Comparison of ENCODE assay signal across 8 cellular contexts in genomic region chr7:25159983-25160596, GRCh38. TPM values are rescaled to one million over a fixed set of nuclear protein-coding genes. Genes with fewer than 3 reads are reported as not detected.
DNase-seq lines count a peak whose midpoint lies in the region; ATAC-seq and TF ChIP-seq lines count a peak whose summit lies in the region.
"Not testable (repeated sequence)": the region's sequence is repeated elsewhere in the genome, so short reads cannot be mapped to it uniquely, and the experiment has no call there.

No MANE protein-coding gene starts in this region.

- not testable (repeated sequence) for H3K9me3 ChIP-seq in Caco-2; GM23248 (ENCODE audit: low read depth); left lung

- ATAC-seq in left lung, result peak; percentile 24

- H3K79me2 ChIP-seq in GM23248 (ENCODE audit: insufficient read depth), result not testable (repeated sequence)

- not testable (repeated sequence) for H3K27ac Mint-ChIP-seq in Caco-2 (ENCODE audit: unreplicated experiment); activated CD4-positive, alpha-beta T cell treated with anti-CD3 and anti-CD28 coated beads, Interleukin-2, amount 10 ng/mL, durations not matched to agents 7 days and 5 days

- intact Hi-C loops in Caco-2 (cut with micrococcal nuclease; ENCODE audit: unreplicated experiment), result loop anchor here (1.0 to 10.0 kb wide), 2 partner anchors 35 to 65 kb away; partner anchors contain the start of gene CYCS
- intact Hi-C loops in left lung (cut with DNase I), result not testable (repeated sequence)

- not testable (repeated sequence) for H3K36me3 ChIP-seq in Caco-2 (ENCODE audit: control insufficient read depth, insufficient read depth, low read length); GM23248 (ENCODE audit: low read depth); left lung

- not testable (repeated sequence) for H3K36me3 Mint-ChIP-seq in Caco-2 (ENCODE audit: insufficient read depth, unreplicated experiment); activated CD4-positive, alpha-beta T cell treated with anti-CD3 and anti-CD28 coated beads, Interleukin-2, amount 10 ng/mL, durations not matched to agents 7 days and 5 days (ENCODE audit: low read depth)

- H3K4me1 ChIP-seq in Caco-2; GM23248 (ENCODE audit: insufficient read depth); left lung: not testable (repeated sequence)

- not testable (repeated sequence) for H3K4me2 ChIP-seq in GM23248 (ENCODE audit: unreplicated experiment)

- H3K27ac ChIP-seq in GM23248, left lung: not testable (repeated sequence)

- not testable (repeated sequence) for H3K9ac ChIP-seq in GM23248

- DNase-seq in Caco-2 (peak in 1 of 2 experiments; percentile 61), GM23248 (peak; percentile 46), NCI-H1092 (lab: John Stamatoyannopoulos, UW) (peak; percentile 42), NOMO-1 treated with dmso at 0.1 percent for 144 hours (lab: John Stamatoyannopoulos, UW; ENCODE audit: unreplicated experiment) (peak; percentile 1), epithelial cell of esophagus (ENCODE audit: low read depth) (peak; percentile 56)
- DNase-seq in activated CD4-positive, alpha-beta T cell treated with anti-CD3 and anti-CD28 coated beads, Interleukin-2, amount 10 ng/mL, durations not matched to agents 7 days and 5 days, result peak; percentile 53
- not testable (repeated sequence) for DNase-seq in left lung
- peak; percentile 23 for DNase-seq in stimulated activated CD4-positive, alpha-beta T cell treated with anti-CD3 and anti-CD28 coated beads, Interleukin-4, amount 100 ng/mL, for 24 hours

- TF ChIP-seq CTCF in Caco-2 (IDR thresholded peaks at IDR 0.05; ENCODE audit: insufficient read depth in 1 of 2, low read depth in 1 of 2, low read length in 1 of 2, severe bottlenecking in 1 of 2, unreplicated experiment in 1 of 2) (peak; percentile 37 to 68), epithelial cell of esophagus (IDR thresholded peaks at IDR 0.05; ENCODE audit: insufficient read depth, low read depth, low read length, missing control alignments) (peak; percentile 35), left lung (IDR thresholded peaks at IDR 0.05) (peak in 1 of 2 donors; percentile 57)

- in situ Hi-C loops in GM23248 (cut with MboI), result not testable (repeated sequence)

- WGBS in GM23248 (ENCODE audit: low coverage in 1 of 2, low lambda C conversion rate in 2 of 2, missing lambda C conversion rate in 2 of 2), 2 experiments, result 46 to 50% methylated on average over 11 of the region's 11 CpGs

- not testable (repeated sequence) for H3K9me3 Mint-ChIP-seq in Caco-2 (ENCODE audit: unreplicated experiment); activated CD4-positive, alpha-beta T cell treated with anti-CD3 and anti-CD28 coated beads, Interleukin-2, amount 10 ng/mL, durations not matched to agents 7 days and 5 days

- not testable (repeated sequence) for H3F3A ChIP-seq in GM23248 (ENCODE audit: insufficient read depth)

- H2AFZ ChIP-seq in GM23248, result not testable (repeated sequence)

- H3K4me3 ChIP-seq in Caco-2 (ENCODE audit: low read depth, low read length); GM23248; epithelial cell of esophagus (ENCODE audit: low read length); left lung: not testable (repeated sequence)

- CTCF ChIA-PET in Caco-2 (lab: Charles Lee); activated CD4-positive, alpha-beta T cell treated with anti-CD3 and anti-CD28 coated beads, Interleukin-2, amount 10 ng/mL, durations not matched to agents 7 days and 5 days (lab: Charles Lee): not testable (repeated sequence)

- H3K27me3 Mint-ChIP-seq in Caco-2 (ENCODE audit: insufficient read depth, unreplicated experiment); activated CD4-positive, alpha-beta T cell treated with anti-CD3 and anti-CD28 coated beads, Interleukin-2, amount 10 ng/mL, durations not matched to agents 7 days and 5 days: not testable (repeated sequence)

- H4K20me1 ChIP-seq in GM23248 (ENCODE audit: insufficient read depth), result not testable (repeated sequence)

- H3K9me2 ChIP-seq in GM23248 (ENCODE audit: insufficient read depth), result not testable (repeated sequence)

- H3K4me1 Mint-ChIP-seq in Caco-2 (ENCODE audit: low read depth, unreplicated experiment); activated CD4-positive, alpha-beta T cell treated with anti-CD3 and anti-CD28 coated beads, Interleukin-2, amount 10 ng/mL, durations not matched to agents 7 days and 5 days: not testable (repeated sequence)

- BruUV-seq in Caco-2 (replicated peaks; lab: Mats Ljungman, UMichigan), result not testable (repeated sequence)

- H3K4me3 Mint-ChIP-seq in Caco-2 (ENCODE audit: unreplicated experiment); activated CD4-positive, alpha-beta T cell treated with anti-CD3 and anti-CD28 coated beads, Interleukin-2, amount 10 ng/mL, durations not matched to agents 7 days and 5 days: not testable (repeated sequence)

- POLR2A ChIA-PET in Caco-2 (lab: Charles Lee); activated CD4-positive, alpha-beta T cell treated with anti-CD3 and anti-CD28 coated beads, Interleukin-2, amount 10 ng/mL, durations not matched to agents 7 days and 5 days (lab: Charles Lee): not testable (repeated sequence)

- not testable (repeated sequence) for H3K27me3 ChIP-seq in Caco-2 (replicated peaks; ENCODE audit: control insufficient read depth, insufficient read depth, low read length); GM23248 (replicated peaks; ENCODE audit: insufficient read depth); left lung

RNA-seq across cellular contexts. Expression of gene CYCS, which starts 35.0 kb away (rescaled TPM):
- total RNA-seq in Caco-2 (2022) (156 and 177 TPM in 2 replicates), left lung (100 to 1,000 TPM in 1 of 2 donors, 10 to 100 TPM in 1; 79.5 to 106 TPM)
- total RNA-seq in GM23248 (2014; rRNA removed; shearing (Covaris generic)), result 51.6 and 56.9 TPM in 2 replicates
- polyA plus RNA-seq in GM23248 (2016; fragmentation: Nextera tagmentation; extraction: Ambion mirVana), result 156 TPM in 2 replicates
- total RNA-seq in activated CD4-positive, alpha-beta T cell treated with anti-CD3 and anti-CD28 coated beads, Interleukin-2, amount 10 ng/mL, durations not matched to agents 7 days and 5 days, result 100 to 1,000 TPM in 1 of 2 experiments, 10 to 100 TPM in 1; 96.1 to 108 TPM
